11 cellular contexts compared by ENCODE assay signal in genomic region chr5:107501965-107502691, GRCh38.
DNase-seq lines count a peak whose midpoint lies in the region; ATAC-seq, FAIRE-seq and TF ChIP-seq lines count a peak whose summit lies in the region.
"Had no signal": no experiment of that assay in that cellular context is flagged by ENCODE, and none has a peak within 500 bp of the region (broad histone marks: within the 10 kb centered on the region; RNA-seq: fewer than 3 reads in every experiment).

No MANE protein-coding gene starts in this region.

- FAIRE-seq in islet of Langerhans (lab: Jason Lieb, UNC) = peak; percentile 84

- WGBS in IMR-90 (ENCODE audit: extremely low coverage in 2 of 2, insufficient read length in 1 of 2), 2 experiments = 25% methylated on average over 7 of the region's 17 CpGs; no CpG with 5 or more reads in 1 of the 2 experiments

- in situ Hi-C loops in IMR-90 (cut with MboI; ENCODE audit: low sequenced_read_pairs) = no loop called here

- peaks cover 4% of the 10 kb centered on the region for H3K4me1 ChIP-seq in CD8-positive, alpha-beta memory T cell (ENCODE audit: insufficient read depth, low read length)
- peaks cover 6% of the 10 kb centered on the region for H3K4me1 ChIP-seq in IMR-90 (ENCODE audit: control insufficient read depth, insufficient read depth, low read length)

- H3K18ac ChIP-seq in IMR-90 (ENCODE audit: low read depth, low read length) = peak overlapping the region; percentile 97

- peaks cover 0 to 8% (median 0%) of the 10 kb centered on the region in 3 donors for H3K36me3 Mint-ChIP-seq in CD8-positive, alpha-beta memory T cell
- no peaks in the 10 kb centered on the region for H3K36me3 Mint-ChIP-seq in activated CD8-positive, alpha-beta T cell treated with anti-CD3 and anti-CD28 coated beads for 36 hours (ENCODE audit: low read depth)

- H2AFZ ChIP-seq in IMR-90 (replicated peaks; ENCODE audit: low read length, poor library complexity) = peak overlapping the region; percentile 89

- peak overlapping the region; percentile 91 for H2BK20ac ChIP-seq in IMR-90 (ENCODE audit: low read depth, low read length)

- peak overlapping the region; percentile 97 for H2BK120ac ChIP-seq in IMR-90 (ENCODE audit: low read depth, low read length)

- peak overlapping the region; percentile 91 for H3K14ac ChIP-seq in IMR-90 (replicated peaks; ENCODE audit: low read depth, low read length)

- H2AK5ac ChIP-seq in IMR-90 (ENCODE audit: low read depth, low read length) = peak overlapping the region; percentile 16; the same call in 1 of the 2 replicates

- peak in 1 of 5 donors; percentile 6 for DNase-seq in CD8-positive, alpha-beta memory T cell
- DNase-seq in IMR-90 (peak; percentile 68), NCI-H146 treated with DMSO at 0.1 percent for 48 hours (lab: John Stamatoyannopoulos, UW; ENCODE audit: unreplicated experiment) (no peak), globus pallidus (ENCODE audit: low spot score) (no peak)
- DNase-seq in activated CD8-positive, alpha-beta T cell treated with anti-CD3 and anti-CD28 coated beads for 36 hours = no peak
- DNase-seq: H7, kidney glomerular epithelial cell had no signal

- H4K5ac ChIP-seq in IMR-90 (ENCODE audit: low read depth, low read length) = peak overlapping the region; percentile 98

- H3K4me1 Mint-ChIP-seq in CD8-positive, alpha-beta memory T cell = peaks cover 10 to 15% (median 12%) of the 10 kb centered on the region in 3 donors
- H3K4me1 Mint-ChIP-seq in activated CD8-positive, alpha-beta T cell treated with anti-CD3 and anti-CD28 coated beads for 36 hours (ENCODE audit: low read depth) = peaks cover 8% of the 10 kb centered on the region

- peaks cover 0 to 2% of the 10 kb centered on the region in 2 experiments; a peak in 1 of 4 replicates for H3K79me1 ChIP-seq in IMR-90 (ENCODE audit: low read depth in 1 of 2, low read length in 2 of 2)

- dilution Hi-C loops in IMR-90 (cut with HindIII; ENCODE audit: low sequenced_read_pairs, unreplicated experiment) = no loop called here

- peaks cover 6% of the 10 kb centered on the region for H3K9me1 ChIP-seq in IMR-90 (ENCODE audit: insufficient read depth, low read length)

- H3K27me3 ChIP-seq in CD8-positive, alpha-beta memory T cell (ENCODE audit: insufficient read depth, low read length, poor library complexity, severe bottlenecking) = no peaks in the 10 kb centered on the region
- no peaks in the 10 kb centered on the region for H3K27me3 ChIP-seq in IMR-90 (ENCODE audit: control insufficient read depth, insufficient read depth, low read length)
- H3K27me3 ChIP-seq: vagina had no signal

- TF ChIP-seq CTCF in IMR-90 (conservative IDR thresholded peaks at IDR 0.05; ENCODE audit: low read depth, low read length) = no peak
- TF ChIP-seq CTCF in activated CD8-positive, alpha-beta T cell treated with anti-CD3 and anti-CD28 coated beads for 36 hours (IDR thresholded peaks at IDR 0.05) = no peak

- peak; percentile 15; the same call in 1 of the 2 replicates for TF ChIP-seq RAD21 in IMR-90 (IDR thresholded peaks at IDR 0.05; ENCODE audit: low read length)

- H2BK15ac ChIP-seq in IMR-90 (ENCODE audit: low read depth, low read length) = peak overlapping the region; percentile 59; the same call in 2 of the 3 replicates

- no peak overlapping the region for H3K4me3 ChIP-seq in CD8-positive, alpha-beta memory T cell (ENCODE audit: low read length)
- H3K4me3 ChIP-seq in IMR-90 (ENCODE audit: insufficient read depth, low read depth, low read length) = peak overlapping the region; percentile 34; the same call in 1 of the 2 replicates
- H3K4me3 ChIP-seq: vagina had no signal

- peak overlapping the region; percentile 5 to 96; a peak in 3 of 4 replicates for H4K8ac ChIP-seq in IMR-90 (ENCODE audit: low read depth in 2 of 2, low read length in 2 of 2)

- H3K4me3 Mint-ChIP-seq in CD8-positive, alpha-beta memory T cell = peak overlapping the region in 6 of 7 donors; percentile 55 to 82 (median 62)
- H3K4me3 Mint-ChIP-seq in activated CD8-positive, alpha-beta T cell treated with anti-CD3 and anti-CD28 coated beads for 36 hours = no peak overlapping the region

- peak overlapping the region; percentile 27 for H3K9ac ChIP-seq in IMR-90 (ENCODE audit: low read depth, low read length)

- H3K23ac ChIP-seq in IMR-90 (ENCODE audit: low read depth, low read length) = peak overlapping the region; percentile 82

- POLR2A ChIA-PET in CD8-positive, alpha-beta memory T cell (lab: Charles Lee) = no interaction called here
- POLR2A ChIA-PET in IMR-90 (lab: Charles Lee; ENCODE audit: unreplicated experiment) = no interaction called here
- POLR2A ChIA-PET in activated CD8-positive, alpha-beta T cell treated with anti-CD3 and anti-CD28 coated beads for 36 hours (lab: Charles Lee) = no interaction called here

- CTCF ChIA-PET in CD8-positive, alpha-beta memory T cell (lab: Charles Lee) = no interaction called here
- CTCF ChIA-PET in IMR-90 (lab: Yijun Ruan, JAX) = no interaction called here
- CTCF ChIA-PET in activated CD8-positive, alpha-beta T cell treated with anti-CD3 and anti-CD28 coated beads for 36 hours (lab: Charles Lee) = no interaction called here

- intact Hi-C loops in IMR-90 (cut with micrococcal nuclease) = no loop called here
- intact Hi-C loops in activated CD8-positive, alpha-beta T cell treated with anti-CD3 and anti-CD28 coated beads for 36 hours (cut with micrococcal nuclease) = no loop called here

- no peaks in the 10 kb centered on the region for H3K36me3 ChIP-seq in CD8-positive, alpha-beta memory T cell (ENCODE audit: insufficient read depth, low read length)
- no peaks in the 10 kb centered on the region for H3K36me3 ChIP-seq in IMR-90 (ENCODE audit: control insufficient read depth, insufficient read depth, low read length)
- H3K36me3 ChIP-seq: vagina had no signal

- peak overlapping the region; percentile 63 for H2BK5ac ChIP-seq in IMR-90 (ENCODE audit: low read depth, low read length, poor library complexity, severe bottlenecking)

- H3K27me3 Mint-ChIP-seq in CD8-positive, alpha-beta memory T cell = peaks cover 0 to 10% of the 10 kb centered on the region in 2 donors
- H3K27me3 Mint-ChIP-seq in activated CD8-positive, alpha-beta T cell treated with anti-CD3 and anti-CD28 coated beads for 36 hours = peaks cover 18% of the 10 kb centered on the region

- H3K4ac ChIP-seq in IMR-90 (ENCODE audit: low read depth, low read length) = peak overlapping the region; percentile 90

- no peak overlapping the region for H2AK9ac ChIP-seq in IMR-90 (replicated peaks; ENCODE audit: low read depth, low read length, poor library complexity)

- no peak overlapping the region for H3K27ac ChIP-seq in CD8-positive, alpha-beta memory T cell (ENCODE audit: low read depth, low read length)
- peak overlapping the region; percentile 83 for H3K27ac ChIP-seq in IMR-90 (ENCODE audit: insufficient read depth, low read length)
- H3K27ac ChIP-seq: vagina had no signal

- no peaks in the 10 kb centered on the region for H3K9me3 Mint-ChIP-seq in CD8-positive, alpha-beta memory T cell
- no peaks in the 10 kb centered on the region for H3K9me3 Mint-ChIP-seq in activated CD8-positive, alpha-beta T cell treated with anti-CD3 and anti-CD28 coated beads for 36 hours

- ATAC-seq in IMR-90 (ENCODE audit: low read depth) = peak; percentile 93
- peak; percentile 45 for ATAC-seq in activated CD8-positive, alpha-beta T cell treated with anti-CD3 and anti-CD28 coated beads for 36 hours
- no peak for ATAC-seq in GM19328 (IDR thresholded peaks at IDR 0.05; ENCODE audit: unreplicated experiment)
- ATAC-seq in GM19035 (IDR thresholded peaks at IDR 0.05; ENCODE audit: unreplicated experiment) = no peak

- H3K56ac ChIP-seq in IMR-90 (ENCODE audit: extremely low read depth, insufficient read depth, low read length) = peak overlapping the region; percentile 60

- no TSS peak for BruUV-seq in IMR-90 (replicated peaks; lab: Mats Ljungman, UMichigan)

- TF ChIP-seq POLR2A in IMR-90 (IDR thresholded peaks at IDR 0.05; ENCODE audit: low read depth, low read length) = no peak

- peak overlapping the region in 6 of 8 donors; percentile 58 to 92 (median 66) for H3K27ac Mint-ChIP-seq in CD8-positive, alpha-beta memory T cell
- H3K27ac Mint-ChIP-seq in activated CD8-positive, alpha-beta T cell treated with anti-CD3 and anti-CD28 coated beads for 36 hours = no peak overlapping the region

- no peaks in the 10 kb centered on the region for H3K9me3 ChIP-seq in CD8-positive, alpha-beta memory T cell (ENCODE audit: low read length)
- H3K9me3 ChIP-seq in IMR-90 (ENCODE audit: control insufficient read depth, insufficient read depth, low read length) = no peaks in the 10 kb centered on the region
- H3K9me3 ChIP-seq: vagina had no signal

- H4K20me1 ChIP-seq in IMR-90 (ENCODE audit: insufficient read depth, low read length) = no peaks in the 10 kb centered on the region

- peak overlapping the region; percentile 76 for H4K91ac ChIP-seq in IMR-90 (ENCODE audit: insufficient read depth, low read depth, low read length)

- H3K4me2 ChIP-seq in IMR-90 (ENCODE audit: low read depth, low read length) = peak overlapping the region; percentile 92

TF ChIP-seq in IMR-90, 13 proteins besides CTCF, POLR2A, EP300 and RAD21:
- TF ChIP-seq NFE2L2 (IDR thresholded peaks at IDR 0.05; ENCODE audit: low read depth, low read length) (no peak), FOS (IDR thresholded peaks at IDR 0.05; ENCODE audit: low read depth, low read length) (peak; percentile 65)

Comparison
In these comparisons a context has a peak if more than half of its experiments do, and no peak if none do; other contexts are left out.
1. ATAC-seq: peak in IMR-90 (single experiment) and activated CD8-positive, alpha-beta T cell treated with anti-CD3 and anti-CD28 coated beads for 36 hours (single experiment); none in GM19328 (single experiment) and GM19035 (single experiment).